In the genomic region with DNA sequence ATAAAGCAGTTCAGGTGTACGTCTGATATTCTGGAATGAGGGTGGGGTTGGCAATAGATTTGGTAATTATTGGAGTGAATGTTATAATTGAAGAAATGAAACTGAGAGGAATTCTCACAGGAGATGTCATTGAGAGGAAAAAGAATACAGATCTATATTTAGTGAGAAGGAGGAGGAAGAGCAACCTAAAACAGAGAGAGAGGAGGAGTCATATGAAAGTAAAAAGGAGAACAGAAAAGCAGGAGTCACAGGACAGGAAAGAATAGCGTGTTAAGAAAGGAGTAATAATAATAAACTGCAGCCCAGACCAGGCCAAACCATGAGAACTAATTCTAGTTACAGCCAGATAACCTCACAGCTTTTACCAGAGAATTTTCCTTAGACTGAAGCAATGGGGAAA, we compare ENCODE assay signal across 16 cellular contexts.
DNase-seq lines count a peak whose midpoint lies in the region; ATAC-seq and TF ChIP-seq lines count a peak whose summit lies in the region.
"Had no signal": no experiment of that assay in that cellular context is flagged by ENCODE, and none has a peak within 500 bp of the region (broad histone marks: within the 10 kb centered on the region; RNA-seq: fewer than 3 reads in every experiment).

No MANE protein-coding gene starts in this region.

- no peak overlapping the region for H3K4me3 ChIP-seq in fibroblast of lung (replicated peaks in 1 of 4; ENCODE audit: control extremely low read depth in 1 of 4, insufficient read depth in 1 of 4, low read depth in 3 of 4, low read length in 4 of 4)
- H3K4me3 ChIP-seq: Peyer's patch, thyroid gland had no signal

- H3K27ac ChIP-seq in fibroblast of lung (ENCODE audit: insufficient read depth, low read length): no peak overlapping the region
- H3K27ac ChIP-seq: Peyer's patch had no signal

- H3K36me3 ChIP-seq in fibroblast of lung (ENCODE audit: control insufficient read depth, insufficient read depth, low read length): no peaks in the 10 kb centered on the region
- H3K36me3 ChIP-seq: Peyer's patch, thyroid gland had no signal

- H3K9me3 ChIP-seq in fibroblast of lung (ENCODE audit: control insufficient read depth, insufficient read depth, low read depth, low read length): no peaks in the 10 kb centered on the region
- H3K9me3 ChIP-seq: Peyer's patch, thyroid gland had no signal

- no peaks in the 10 kb centered on the region for H3K4me1 ChIP-seq in fibroblast of lung (ENCODE audit: control insufficient read depth, extremely low read depth, insufficient read depth, low read length)
- H3K4me1 ChIP-seq: Peyer's patch, thyroid gland had no signal

- no peak for TF ChIP-seq CTCF in fibroblast of lung (conservative IDR thresholded peaks at IDR 0.05 in 1 of 2, IDR thresholded peaks at IDR 0.05 in 1 of 2; ENCODE audit: low read depth in 1 of 2, low read length in 2 of 2)

- H3K79me2 ChIP-seq in fibroblast of lung (ENCODE audit: control insufficient read depth, insufficient read depth, low read length): no peaks in the 10 kb centered on the region

- DNase-seq in fibroblast of lung (ENCODE audit: low read depth in 2 of 2) (no peak), NCI-H128 (lab: John Stamatoyannopoulos, UW; ENCODE audit: unreplicated experiment) (no peak), activated gamma-delta T cell treated with Interleukin-2 at 50 U/mL for 16 hours (no peak), NCI-H1105 (lab: John Stamatoyannopoulos, UW) (no peak), retina (no peak)
- DNase-seq: activated CD4-positive, alpha-beta T cell treated with anti-CD3 and anti-CD28 coated beads, Interleukin-2, amount 10 ng/mL, durations not matched to agents 7 days and 5 days; CD8-positive, alpha-beta memory T cell; effector memory CD8-positive, alpha-beta T cell; Karpas-422; naive B cell; NCI-H2171; Peyer's patch; thyroid gland had no signal

- H3K4me2 ChIP-seq in fibroblast of lung (ENCODE audit: extremely low read depth, insufficient read depth, low read length): no peak overlapping the region

- H3K27me3 ChIP-seq in fibroblast of lung (ENCODE audit: control insufficient read depth, insufficient read depth, low read length): no peaks in the 10 kb centered on the region
- H3K27me3 ChIP-seq: Peyer's patch, thyroid gland had no signal

- H3K9ac ChIP-seq in fibroblast of lung (ENCODE audit: insufficient read depth, low read length): no peak overlapping the region

- H4K20me1 ChIP-seq in fibroblast of lung (ENCODE audit: control insufficient read depth, extremely low read depth, insufficient read depth, low read length): no peaks in the 10 kb centered on the region

- peak overlapping the region; percentile 32 for H2AFZ ChIP-seq in fibroblast of lung (ENCODE audit: low read length)

- ATAC-seq in GM18858 (IDR thresholded peaks at IDR 0.05; ENCODE audit: unreplicated experiment): peak; percentile 93
- peak; percentile 94 for ATAC-seq in GM21576 (IDR thresholded peaks at IDR 0.05; ENCODE audit: unreplicated experiment)
- ATAC-seq in HG03175 (IDR thresholded peaks at IDR 0.05; ENCODE audit: unreplicated experiment): peak; percentile 71
- ATAC-seq: effector memory CD8-positive, alpha-beta T cell had no signal
